ENCODE assay signal across 26 cellular contexts in the genomic region with DNA sequence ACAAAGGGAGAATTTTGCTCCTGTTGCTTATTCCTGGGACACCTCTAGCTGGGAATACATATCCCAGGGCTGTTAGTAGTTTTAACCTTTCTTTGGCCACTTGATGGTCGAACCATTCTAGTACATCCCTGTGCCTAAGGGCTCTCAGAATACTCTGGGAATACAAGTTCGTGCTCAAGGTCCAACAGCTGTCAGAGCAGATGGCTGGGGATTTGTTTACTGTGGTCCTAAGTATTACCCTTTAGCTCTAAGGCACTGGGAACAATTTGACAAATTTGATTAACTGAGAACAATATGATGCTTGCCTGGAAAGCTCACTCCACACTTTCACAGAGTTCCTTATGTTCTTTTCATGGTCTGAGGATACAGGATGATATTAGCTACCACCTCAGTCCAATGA. TPM values are rescaled to one million over a fixed set of nuclear protein-coding genes. Genes with fewer than 3 reads are reported as not detected.
"Had no signal": no experiment of that assay in that cellular context is flagged by ENCODE, and none has a peak within 500 bp of the region (broad histone marks: within the 10 kb centered on the region; RNA-seq: fewer than 3 reads in every experiment).

No MANE protein-coding gene starts in this region.

- H3K27me3 Mint-ChIP-seq: activated naive CD8-positive, alpha-beta T cell treated with anti-CD3 and anti-CD28 coated beads, Interleukin-2, amount 10 ng/mL, durations not matched to agents 7 days and 5 days had no signal

- H3K36me3 ChIP-seq: left lung, prostate gland, right atrium auricular region, tibial artery had no signal

- H3K4me3 Mint-ChIP-seq: activated B cell treated with CpG ODN at 0.5 μM for 24 hours; activated CD4-positive, alpha-beta memory T cell treated with anti-CD3 and anti-CD28 coated beads for 36 hours; activated CD8-positive, alpha-beta memory T cell treated with anti-CD3 and anti-CD28 coated beads, Interleukin-2, amount 10 ng/mL, durations not matched to agents 7 days and 5 days; activated naive CD8-positive, alpha-beta T cell treated with anti-CD3 and anti-CD28 coated beads, Interleukin-2, amount 10 ng/mL, durations not matched to agents 7 days and 5 days; activated T-helper 17 cell treated with anti-CD3 and anti-CD28 coated beads, Interleukin-2, amount 50 U/mL, for 72 hours; naive B cell had no signal

- H3K27me3 ChIP-seq: body of pancreas, right atrium auricular region had no signal

- H3K4me3 ChIP-seq: body of pancreas, dorsolateral prefrontal cortex, left lung, prostate gland, right atrium auricular region, tibial artery had no signal

- H3K4me1 ChIP-seq: left lung, prostate gland, tibial artery had no signal

- H3K27ac ChIP-seq: dorsolateral prefrontal cortex, left lung, prostate gland, right atrium auricular region, tibial artery had no signal

- H3K9me3 ChIP-seq: body of pancreas, left lung, prostate gland, right atrium auricular region, tibial artery had no signal

- H3K36me3 Mint-ChIP-seq: activated CD4-positive, alpha-beta memory T cell treated with anti-CD3 and anti-CD28 coated beads for 36 hours; activated CD8-positive, alpha-beta memory T cell treated with anti-CD3 and anti-CD28 coated beads, Interleukin-2, amount 10 ng/mL, durations not matched to agents 7 days and 5 days; activated naive CD8-positive, alpha-beta T cell treated with anti-CD3 and anti-CD28 coated beads, Interleukin-2, amount 10 ng/mL, durations not matched to agents 7 days and 5 days; naive B cell had no signal

- H3K4me1 Mint-ChIP-seq: activated B cell treated with CpG ODN at 0.5 μM for 24 hours; activated CD8-positive, alpha-beta memory T cell treated with anti-CD3 and anti-CD28 coated beads, Interleukin-2, amount 10 ng/mL, durations not matched to agents 7 days and 5 days; activated naive CD8-positive, alpha-beta T cell treated with anti-CD3 and anti-CD28 coated beads, Interleukin-2, amount 10 ng/mL, durations not matched to agents 7 days and 5 days; naive B cell had no signal

- H3K27ac Mint-ChIP-seq: activated B cell treated with CpG ODN at 0.5 μM for 24 hours; activated CD4-positive, alpha-beta memory T cell treated with anti-CD3 and anti-CD28 coated beads for 36 hours; activated CD8-positive, alpha-beta memory T cell treated with anti-CD3 and anti-CD28 coated beads, Interleukin-2, amount 10 ng/mL, durations not matched to agents 7 days and 5 days; activated naive CD8-positive, alpha-beta T cell treated with anti-CD3 and anti-CD28 coated beads, Interleukin-2, amount 10 ng/mL, durations not matched to agents 7 days and 5 days; activated T-helper 17 cell treated with anti-CD3 and anti-CD28 coated beads, Interleukin-2, amount 50 U/mL, for 72 hours; naive B cell had no signal

- H3K9me3 Mint-ChIP-seq: activated B cell treated with CpG ODN at 0.5 μM for 24 hours; activated CD4-positive, alpha-beta memory T cell treated with anti-CD3 and anti-CD28 coated beads for 36 hours; activated naive CD8-positive, alpha-beta T cell treated with anti-CD3 and anti-CD28 coated beads, Interleukin-2, amount 10 ng/mL, durations not matched to agents 7 days and 5 days; activated T-helper 17 cell treated with anti-CD3 and anti-CD28 coated beads, Interleukin-2, amount 50 U/mL, for 72 hours had no signal

- DNase-seq: activated B cell treated with CpG ODN at 0.5 μM for 24 hours; activated CD4-positive, alpha-beta memory T cell treated with anti-CD3 and anti-CD28 coated beads for 36 hours; activated CD4-positive, alpha-beta T cell treated with anti-CD3 and anti-CD28 coated beads for 4 hours; activated CD8-positive, alpha-beta memory T cell treated with anti-CD3 and anti-CD28 coated beads, Interleukin-2, amount 10 ng/mL, durations not matched to agents 7 days and 5 days; activated naive CD4-positive, alpha-beta T cell; activated naive CD8-positive, alpha-beta T cell treated with anti-CD3 and anti-CD28 coated beads, Interleukin-2, amount 10 ng/mL, durations not matched to agents 7 days and 5 days; activated T-cell treated with anti-CD3 and anti-CD28 coated beads, Interleukin-2, amount 50 U/mL, for 1 hour; body of pancreas; central memory CD4-positive, alpha-beta T cell; dorsolateral prefrontal cortex; erythroblast; head of caudate nucleus; left lung; midbrain; naive B cell; stimulated activated CD4-positive, alpha-beta T cell treated with anti-CD3 and anti-CD28 coated beads, Interleukin-2, amount 100 ng/mL, for 24 hours; stimulated activated naive CD4-positive, alpha-beta T cell treated with Interleukin-2 at 50 U/mL for 16 hours; tibial artery had no signal

RNA-seq across cellular contexts. Expression of gene PHOX2B, which starts 47.3 kb away (rescaled TPM):
- total RNA-seq: activated B cell treated with CpG ODN at 0.5 μM for 24 hours; activated CD4-positive, alpha-beta memory T cell treated with anti-CD3 and anti-CD28 coated beads for 36 hours; activated CD8-positive, alpha-beta memory T cell treated with anti-CD3 and anti-CD28 coated beads, Interleukin-2, amount 10 ng/mL, durations not matched to agents 7 days and 5 days; activated naive CD8-positive, alpha-beta T cell treated with anti-CD3 and anti-CD28 coated beads, Interleukin-2, amount 10 ng/mL, durations not matched to agents 7 days and 5 days; activated T-helper 17 cell treated with anti-CD3 and anti-CD28 coated beads, Interleukin-2, amount 50 U/mL, for 72 hours; body of pancreas; kidney epithelial cell; left lung; lung microvascular endothelial cell; osteocyte; prostate gland; right atrium auricular region; skeletal muscle tissue; subcutaneous adipose tissue had no signal
